Comparison of ENCODE assay signal across 15 cellular contexts in the genomic region with DNA sequence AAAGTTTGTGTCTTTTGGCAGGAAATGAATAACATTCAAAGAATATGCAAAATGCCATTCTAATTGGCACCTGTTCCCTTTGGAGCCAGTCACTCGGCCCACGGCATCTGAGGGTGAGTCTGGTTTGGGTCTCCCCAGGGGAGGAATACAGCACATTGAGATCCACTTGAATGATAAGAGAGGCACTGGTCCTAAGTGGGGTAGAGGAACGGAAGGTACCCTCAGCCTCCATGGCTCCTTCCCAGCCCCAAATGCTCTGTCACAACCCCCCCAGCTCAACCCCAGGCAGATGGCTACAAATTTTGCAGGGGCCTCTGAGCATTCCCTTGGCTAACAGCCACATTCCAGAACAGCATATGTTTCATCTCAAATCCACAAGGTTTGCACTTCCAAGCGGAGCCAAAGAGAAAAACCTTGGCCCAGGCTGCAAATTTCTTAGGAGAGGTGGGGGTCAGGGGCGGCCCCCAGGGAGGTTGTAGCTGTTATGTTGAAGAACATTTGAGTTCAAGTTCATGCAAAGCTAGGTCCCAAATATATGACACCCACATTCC.
DNase-seq lines count a peak whose midpoint lies in the region; ATAC-seq and TF ChIP-seq lines count a peak whose summit lies in the region.
"Had no signal": no experiment of that assay in that cellular context is flagged by ENCODE, and none has a peak within 500 bp of the region (broad histone marks: within the 10 kb centered on the region; RNA-seq: fewer than 3 reads in every experiment).

No MANE protein-coding gene starts in this region.

- H3K9me3 ChIP-seq in suprapubic skin = no peaks in the 10 kb centered on the region
- no peaks in the 10 kb centered on the region for H3K9me3 ChIP-seq in OCI-LY7 (ENCODE audit: low read length)

- TF ChIP-seq EP300 in suprapubic skin (IDR thresholded peaks at IDR 0.05) = no peak

- H4K20me1 ChIP-seq in OCI-LY7 (ENCODE audit: insufficient read depth, low read length) = no peaks in the 10 kb centered on the region

- H3K4me3 ChIP-seq in cardiac fibroblast (replicated peaks in 1 of 2; ENCODE audit: low read depth in 2 of 2, low read length in 2 of 2) (no peak overlapping the region), suprapubic skin (no peak overlapping the region), OCI-LY7 (ENCODE audit: low read depth, low read length, poor library complexity, severe bottlenecking) (no peak overlapping the region)

- H3K4me1 ChIP-seq in suprapubic skin (peaks cover 48% of the 10 kb centered on the region), OCI-LY7 (ENCODE audit: insufficient read depth, low read length, poor library complexity, severe bottlenecking) (no peaks in the 10 kb centered on the region)

- BruUV-seq in OCI-LY7 (replicated peaks; lab: Mats Ljungman, UMichigan) = no TSS peak

- H3K27ac ChIP-seq in suprapubic skin (peak overlapping the region; percentile 29), OCI-LY7 (ENCODE audit: low read depth, low read length, poor library complexity, severe bottlenecking) (no peak overlapping the region)

- 35% methylated on average over 5 of the region's 5 CpGs for WGBS in suprapubic skin

- CTCF ChIA-PET in OCI-LY7 (lab: Charles Lee; ENCODE audit: unreplicated experiment) = no interaction called here

- H3K27me3 ChIP-seq in suprapubic skin = peaks cover 11% of the 10 kb centered on the region

- TF ChIP-seq POLR2A in suprapubic skin (IDR thresholded peaks at IDR 0.05) = no peak

- H3K9me2 ChIP-seq in OCI-LY7 (ENCODE audit: insufficient read depth, low read length) = no peaks in the 10 kb centered on the region

- POLR2A ChIA-PET in OCI-LY7 (lab: Charles Lee) = no interaction called here

- TF ChIP-seq CTCF in cardiac fibroblast (IDR thresholded peaks at IDR 0.05; ENCODE audit: low read depth, low read length) (no peak), suprapubic skin (IDR thresholded peaks at IDR 0.05) (no peak), OCI-LY7 (conservative IDR thresholded peaks at IDR 0.05; ENCODE audit: low read length) (no peak)

- DNase-seq in NCI-H1694 (lab: John Stamatoyannopoulos, UW) (peak; percentile 15), cardiac fibroblast (ENCODE audit: low read depth in 2 of 2) (peak; percentile 16 to 95), islet precursor cell (peak; percentile 74), suprapubic skin (ENCODE audit: low spot score in 2 of 2) (no peak), OCI-LY7 (ENCODE audit: low spot score) (no peak), NCI-H2227 treated with DMSO at 0.1 percent for 48 hours (lab: John Stamatoyannopoulos, UW) (no peak), middle frontal gyrus (ENCODE audit: extremely low spot score, low spot score) (no peak)
- DNase-seq: activated effector memory CD4-positive, alpha-beta T cell treated with anti-CD3 and anti-CD28 coated beads, Interleukin-2, amount 50 U/mL, for 16 hours; Calu3; effector CD4-positive, alpha-beta T cell; immature natural killer cell; NCI-H2107; occipital lobe had no signal

- no peak overlapping the region for H2AFZ ChIP-seq in OCI-LY7 (ENCODE audit: low read length)

- no peaks in the 10 kb centered on the region for H3K36me3 ChIP-seq in suprapubic skin
- H3K36me3 ChIP-seq in OCI-LY7 (ENCODE audit: insufficient read depth, low read length) = no peaks in the 10 kb centered on the region

- intact Hi-C loops in OCI-LY7 (cut with micrococcal nuclease; ENCODE audit: unreplicated experiment) = no loop called here

- ATAC-seq in HG03432 (IDR thresholded peaks at IDR 0.05; ENCODE audit: unreplicated experiment) = no peak
- ATAC-seq: activated CD4-positive, CD25-positive, alpha-beta regulatory T cell treated with anti-CD3 and anti-CD28 coated beads, Interleukin-2, amount 50 U/mL, for 24 hours had no signal

- H3K4me2 ChIP-seq in OCI-LY7 (ENCODE audit: low read length) = no peak overlapping the region

- no peaks in the 10 kb centered on the region for H3K79me2 ChIP-seq in OCI-LY7 (ENCODE audit: insufficient read depth, low read depth, low read length)

Comparison
In these comparisons a context has a peak if more than half of its experiments do, and no peak if none do; other contexts are left out.
1. DNase-seq: peak in NCI-H1694 (single experiment), cardiac fibroblast (2 of 2) and islet precursor cell (single experiment); none in suprapubic skin (0 of 2), OCI-LY7 (single experiment), NCI-H2227 treated with DMSO at 0.1 percent for 48 hours (single experiment) and middle frontal gyrus (single experiment).